ENCODE assay signal across 9 cellular contexts in genomic region chr2:237731663-237732062, GRCh38.
A peak's percentile ranks its signal among the peaks of the same experiment; 100 is the strongest.
DNase-seq lines count a peak whose midpoint lies in the region; ATAC-seq, FAIRE-seq and TF ChIP-seq lines count a peak whose summit lies in the region.
"Had no signal": no experiment of that assay in that cellular context is flagged by ENCODE, and none has a peak within 500 bp of the region (broad histone marks: within the 10 kb centered on the region; RNA-seq: fewer than 3 reads in every experiment).

No MANE protein-coding gene starts in this region.

- intact Hi-C loops in mucosa of descending colon (cut with DNase I, micrococcal nuclease): no loop called here
- intact Hi-C loops in aorta (cut with DNase I): no loop called here
- intact Hi-C loops in body of pancreas (cut with DNase I): no loop called here

- peaks cover 4% of the 10 kb centered on the region for H3K36me3 ChIP-seq in astrocyte (ENCODE audit: insufficient read depth, low read length)
- H3K36me3 ChIP-seq in mucosa of descending colon (ENCODE audit: low read depth): no peaks in the 10 kb centered on the region
- H3K36me3 ChIP-seq in aorta (ENCODE audit: control insufficient read depth in 1 of 2, insufficient read depth in 2 of 2, low read length in 1 of 2): no peaks in the 10 kb centered on the region
- H3K36me3 ChIP-seq in body of pancreas (replicated peaks in 1 of 2; ENCODE audit: insufficient read depth in 1 of 2, low read depth in 2 of 2): no peaks in the 10 kb centered on the region

- peak; percentile 43 for ATAC-seq in mucosa of descending colon
- peak; percentile 61 for ATAC-seq in aorta (ENCODE audit: low FRiP score)
- no peak for ATAC-seq in body of pancreas

- TF ChIP-seq POLR2A in body of pancreas (IDR thresholded peaks at IDR 0.05): no peak

- H3K27me3 ChIP-seq in astrocyte (ENCODE audit: insufficient read depth, low read length) (no peaks in the 10 kb centered on the region), aorta (ENCODE audit: control insufficient read depth in 1 of 2, insufficient read depth in 2 of 2, low read length in 1 of 2) (no peaks in the 10 kb centered on the region), body of pancreas (no peaks in the 10 kb centered on the region)

- H3K27ac Mint-ChIP-seq in astrocyte (ENCODE audit: unreplicated experiment): peak overlapping the region; percentile 53

- H3K4me3 ChIP-seq in astrocyte (ENCODE audit: insufficient read depth, low read depth, low read length) (no peak overlapping the region), mucosa of descending colon (no peak overlapping the region), aorta (ENCODE audit: low read length in 2 of 2) (no peak overlapping the region), body of pancreas (no peak overlapping the region)

- peak; percentile 62 for DNase-seq in CD1c-positive myeloid dendritic cell (ENCODE audit: extremely low spot score)
- peak; percentile 73 for DNase-seq in NCI-H226
- DNase-seq in astrocyte (ENCODE audit: low read depth): peak; percentile 80
- no peak for DNase-seq in mucosa of descending colon
- DNase-seq in aorta: no peak
- DNase-seq in epidermal melanocyte (ENCODE audit: insufficient read length, low spot score): no peak
- no peak for DNase-seq in body of pancreas
- no peak for DNase-seq in C1 segment of cervical spinal cord (lab: John Stamatoyannopoulos, UW)

- H3K9me3 Mint-ChIP-seq in astrocyte (ENCODE audit: unreplicated experiment): no peaks in the 10 kb centered on the region

- peak overlapping the region; percentile 62 for H3K4me2 ChIP-seq in astrocyte (ENCODE audit: low read length)

- peaks cover 84% of the 10 kb centered on the region for H3K79me2 ChIP-seq in astrocyte (ENCODE audit: insufficient read depth, low read length)

- WGBS in aorta, 2 donors: 14 to 16% methylated on average over 6 of the region's 6 CpGs
- 45 to 49% methylated on average over 6 of the region's 6 CpGs for WGBS in body of pancreas, 2 donors

- H3K4me1 Mint-ChIP-seq in astrocyte (ENCODE audit: low read depth, unreplicated experiment): peaks cover 42% of the 10 kb centered on the region

- H3K27ac ChIP-seq in astrocyte (ENCODE audit: low read depth, low read length) (peak overlapping the region; percentile 48), aorta (ENCODE audit: low read depth in 1 of 2, low read length in 2 of 2) (no peak overlapping the region), body of pancreas (peak overlapping the region in 1 of 4 donors; percentile 7)

- H3K4me1 ChIP-seq in astrocyte (ENCODE audit: insufficient read depth, low read length): peaks cover 40% of the 10 kb centered on the region
- H3K4me1 ChIP-seq in mucosa of descending colon (ENCODE audit: low read depth): peaks cover 45% of the 10 kb centered on the region
- peaks cover 0 to 6% of the 10 kb centered on the region in 2 donors for H3K4me1 ChIP-seq in aorta (ENCODE audit: control insufficient read depth in 1 of 2, insufficient read depth in 2 of 2, low read length in 2 of 2)
- H3K4me1 ChIP-seq in body of pancreas: peaks cover 36% of the 10 kb centered on the region

- H3K9ac ChIP-seq in astrocyte (ENCODE audit: low read length): no peak overlapping the region

- no peak for TF ChIP-seq CTCF in astrocyte (IDR thresholded peaks at IDR 0.05; ENCODE audit: insufficient read depth, low read depth, low read length)
- no peak for TF ChIP-seq CTCF in mucosa of descending colon (IDR thresholded peaks at IDR 0.05)
- no peak for TF ChIP-seq CTCF in body of pancreas (IDR thresholded peaks at IDR 0.05)

- FAIRE-seq in astrocyte (lab: Jason Lieb, UNC): no peak
- FAIRE-seq: colon had no signal

- H3K27me3 Mint-ChIP-seq in astrocyte (ENCODE audit: low read depth, unreplicated experiment): no peaks in the 10 kb centered on the region

- H3K36me3 Mint-ChIP-seq in astrocyte (ENCODE audit: low read depth, unreplicated experiment): peaks cover 17% of the 10 kb centered on the region

- H3K9me3 ChIP-seq in astrocyte (ENCODE audit: insufficient read depth, low read depth, low read length) (no peaks in the 10 kb centered on the region), mucosa of descending colon (no peaks in the 10 kb centered on the region), aorta (ENCODE audit: control insufficient read depth, low read length) (no peaks in the 10 kb centered on the region), body of pancreas (no peaks in the 10 kb centered on the region)

- peaks cover 52% of the 10 kb centered on the region for H4K20me1 ChIP-seq in astrocyte (ENCODE audit: insufficient read depth, low read length)

- no peak overlapping the region for H2AFZ ChIP-seq in astrocyte (ENCODE audit: low read depth, low read length)

- no peak overlapping the region for H3K4me3 Mint-ChIP-seq in astrocyte (ENCODE audit: unreplicated experiment)

Comparison
In these comparisons a context has a peak if more than half of its experiments do, and no peak if none do; other contexts are left out.
1. DNase-seq: peak in CD1c-positive myeloid dendritic cell (single experiment), NCI-H226 (single experiment) and astrocyte (single experiment); none in mucosa of descending colon (0 of 3), aorta (0 of 2), epidermal melanocyte (single experiment), body of pancreas (0 of 4) and C1 segment of cervical spinal cord (0 of 14).